In the genomic region with DNA sequence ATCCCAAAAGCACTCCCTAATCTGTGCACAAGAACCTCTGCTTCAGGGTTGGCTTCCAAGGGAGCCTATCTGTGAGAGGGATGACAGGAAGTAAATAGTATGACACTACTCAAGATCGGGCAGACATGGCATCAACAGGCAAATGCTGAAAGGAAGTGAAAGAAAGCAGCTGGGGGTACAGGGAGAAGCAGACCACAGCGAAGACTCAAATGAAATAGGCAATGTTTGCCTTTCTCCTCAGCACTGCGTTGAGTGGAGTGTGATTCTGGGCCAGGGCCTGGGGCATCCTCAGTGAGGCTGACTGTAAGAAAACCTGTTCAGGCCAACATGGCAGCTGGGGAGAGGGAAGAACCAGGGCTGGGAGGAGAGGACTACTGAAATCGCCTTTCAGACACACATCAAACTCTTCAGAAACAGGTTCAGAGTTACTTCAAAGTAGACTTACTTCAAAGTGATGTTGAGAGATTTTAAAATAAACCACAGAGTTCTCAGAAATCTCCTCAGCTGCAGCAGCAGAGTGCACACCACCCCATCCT, we compare ENCODE assay signal across 11 cellular contexts.
A peak's percentile ranks its signal among the peaks of the same experiment; 100 is the strongest.
DNase-seq lines count a peak whose midpoint lies in the region; TF ChIP-seq lines count a peak whose summit lies in the region.
"Had no signal": no experiment of that assay in that cellular context is flagged by ENCODE, and none has a peak within 500 bp of the region (broad histone marks: within the 10 kb centered on the region; RNA-seq: fewer than 3 reads in every experiment).

No MANE protein-coding gene starts in this region.

- peaks cover 16% of the 10 kb centered on the region for H3K4me1 Mint-ChIP-seq in activated T-helper 2 cell treated with anti-CD3 and anti-CD28 coated beads, Interferon-gamma antibody, Interleukin-2, Interleukin-4, amounts not matched to agents 10 μg/mL and 5 μg/mL and 100 μg/mL, durations not matched to agents 14 hours and 24 hours and 36 hours (ENCODE audit: low read depth)

- H3K9ac ChIP-seq in BLaER1: no peak overlapping the region

- no peaks in the 10 kb centered on the region for H3K9me3 Mint-ChIP-seq in activated T-helper 2 cell treated with anti-CD3 and anti-CD28 coated beads, Interferon-gamma antibody, Interleukin-2, Interleukin-4, amounts not matched to agents 10 μg/mL and 5 μg/mL and 100 μg/mL, durations not matched to agents 14 hours and 24 hours and 36 hours

- no peaks in the 10 kb centered on the region for H3K36me3 Mint-ChIP-seq in activated T-helper 2 cell treated with anti-CD3 and anti-CD28 coated beads, Interferon-gamma antibody, Interleukin-2, Interleukin-4, amounts not matched to agents 10 μg/mL and 5 μg/mL and 100 μg/mL, durations not matched to agents 14 hours and 24 hours and 36 hours (ENCODE audit: low read depth)

- H3K4me1 ChIP-seq in BLaER1: peaks cover 9% of the 10 kb centered on the region; the same call in 1 of the 2 replicates

- peak overlapping the region; percentile 37 for H3K4me3 Mint-ChIP-seq in activated T-helper 2 cell treated with anti-CD3 and anti-CD28 coated beads, Interferon-gamma antibody, Interleukin-2, Interleukin-4, amounts not matched to agents 10 μg/mL and 5 μg/mL and 100 μg/mL, durations not matched to agents 14 hours and 24 hours and 36 hours (ENCODE audit: low read depth)

- H3K27ac Mint-ChIP-seq in activated T-helper 2 cell treated with anti-CD3 and anti-CD28 coated beads, Interferon-gamma antibody, Interleukin-2, Interleukin-4, amounts not matched to agents 10 μg/mL and 5 μg/mL and 100 μg/mL, durations not matched to agents 14 hours and 24 hours and 36 hours: peak overlapping the region; percentile 86

- H3K36me3 ChIP-seq in BLaER1 (no peaks in the 10 kb centered on the region), KOPT-K1 (ENCODE audit: insufficient read depth, low read length) (no peaks in the 10 kb centered on the region)
- H3K36me3 ChIP-seq: BE2C, gastroesophageal sphincter had no signal

- no peaks in the 10 kb centered on the region for H3K27me3 Mint-ChIP-seq in activated T-helper 2 cell treated with anti-CD3 and anti-CD28 coated beads, Interferon-gamma antibody, Interleukin-2, Interleukin-4, amounts not matched to agents 10 μg/mL and 5 μg/mL and 100 μg/mL, durations not matched to agents 14 hours and 24 hours and 36 hours (ENCODE audit: low read depth)

- no peaks in the 10 kb centered on the region for H3K27me3 ChIP-seq in BLaER1
- H3K27me3 ChIP-seq: BE2C, gastroesophageal sphincter had no signal

- no peaks in the 10 kb centered on the region for H3K9me3 ChIP-seq in BLaER1
- no peaks in the 10 kb centered on the region for H3K9me3 ChIP-seq in KOPT-K1 (ENCODE audit: insufficient read depth, low read length, poor library complexity, severe bottlenecking)
- H3K9me3 ChIP-seq: BE2C, gastroesophageal sphincter had no signal

- no peaks in the 10 kb centered on the region for H4K20me1 ChIP-seq in BLaER1

- no peak overlapping the region for H3K4me3 ChIP-seq in BLaER1
- H3K4me3 ChIP-seq: gastroesophageal sphincter had no signal

- H3K27ac ChIP-seq in BLaER1 (no peak overlapping the region), KOPT-K1 (ENCODE audit: low read depth, low read length, poor library complexity, severe bottlenecking) (peak overlapping the region; percentile 81)
- H3K27ac ChIP-seq: gastroesophageal sphincter had no signal

- peak overlapping the region; percentile 12; the same call in 1 of the 2 replicates for H3K4me2 ChIP-seq in BLaER1

- DNase-seq in GM20000 (ENCODE audit: low spot score) (peak; percentile 13), SW 1271 (lab: John Stamatoyannopoulos, UW) (no peak), NCI-H1436 treated with DMSO at 0.1 percent for 48 hours (lab: John Stamatoyannopoulos, UW) (no peak), glomerular visceral epithelial cell (ENCODE audit: extremely low spot score) (no peak), A172 (ENCODE audit: low spot score) (no peak)
- peak; percentile 10 for DNase-seq in activated T-helper 2 cell treated with anti-CD3 and anti-CD28 coated beads, Interferon-gamma antibody, Interleukin-2, Interleukin-4, amounts not matched to agents 10 μg/mL and 5 μg/mL and 100 μg/mL, durations not matched to agents 14 hours and 24 hours and 36 hours (ENCODE audit: low spot score)
- DNase-seq: occipital lobe had no signal

- TF ChIP-seq CTCF in GM20000 (IDR thresholded peaks at IDR 0.05; ENCODE audit: extremely low read depth, missing control alignments): no peak

- intact Hi-C loops in activated T-helper 2 cell treated with anti-CD3 and anti-CD28 coated beads, Interferon-gamma antibody, Interleukin-2, Interleukin-4, amounts not matched to agents 10 μg/mL and 5 μg/mL and 100 μg/mL, durations not matched to agents 14 hours and 24 hours and 36 hours (cut with micrococcal nuclease): no loop called here

Comparison
In these comparisons a context has a peak if more than half of its experiments do, and no peak if none do; other contexts are left out.
1. DNase-seq: peak in GM20000 (single experiment) and activated T-helper 2 cell treated with anti-CD3 and anti-CD28 coated beads, Interferon-gamma antibody, Interleukin-2, Interleukin-4, amounts not matched to agents 10 μg/mL and 5 μg/mL and 100 μg/mL, durations not matched to agents 14 hours and 24 hours and 36 hours (single experiment); none in SW 1271 (0 of 2), NCI-H1436 treated with DMSO at 0.1 percent for 48 hours (single experiment), glomerular visceral epithelial cell (single experiment) and A172 (single experiment).